In the genomic region with DNA sequence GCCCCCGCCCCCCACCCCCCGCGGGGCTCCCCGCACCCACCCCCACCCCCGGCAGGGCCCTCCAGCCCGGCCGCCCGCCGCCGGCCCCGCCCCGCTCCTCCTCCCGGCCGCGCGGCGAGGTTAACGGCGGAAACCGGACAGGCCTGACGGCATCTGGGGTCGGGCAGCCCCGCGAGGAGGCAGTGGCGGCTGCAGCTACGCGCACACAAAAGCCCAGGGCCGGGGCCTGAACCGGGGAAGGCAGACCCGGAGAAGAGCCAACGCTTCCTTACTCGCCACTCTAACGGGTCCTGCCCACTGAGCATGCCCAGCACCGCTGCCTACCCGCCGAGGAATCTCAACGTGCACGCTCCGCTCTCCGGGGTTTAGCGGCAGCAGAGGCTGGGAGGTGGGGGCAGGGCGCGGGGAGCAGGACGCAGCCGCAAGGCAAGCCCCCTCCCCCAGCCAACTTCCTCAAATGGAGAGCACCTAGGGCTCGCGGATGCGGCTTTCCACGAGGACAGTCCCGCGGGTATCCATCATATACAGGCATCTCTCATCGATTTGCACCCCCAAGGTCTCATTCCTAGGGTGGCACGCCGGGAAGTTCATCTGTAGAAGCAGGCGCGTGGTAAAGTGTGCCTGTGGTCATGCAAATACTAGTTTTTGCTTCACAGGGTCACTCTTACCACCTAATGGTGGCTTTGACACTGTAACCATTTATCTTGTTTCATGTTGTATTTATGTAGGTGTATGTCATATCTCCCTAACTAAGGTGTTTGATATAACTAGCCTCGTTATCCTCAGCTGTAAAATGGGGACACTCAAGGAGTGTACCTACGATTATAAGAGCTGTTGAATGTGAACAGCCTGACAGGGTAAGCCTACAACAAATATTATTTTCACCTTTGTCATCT, we compare ENCODE assay signal across 1 cellular context.
A peak's percentile ranks its signal among the peaks of the same experiment; 100 is the strongest.
TF ChIP-seq lines count a peak whose summit lies in the region.

A gene (minus strand): TSS at position 339 of the 896 bp plus-strand sequence. CDS start 761 bp downstream, outside the sequence.

TF ChIP-seq in HepG2, 621 proteins besides CTCF, POLR2A, EP300 and RAD21 (continued from another document and continues in another):
- TF ChIP-seq, protein P1, sequence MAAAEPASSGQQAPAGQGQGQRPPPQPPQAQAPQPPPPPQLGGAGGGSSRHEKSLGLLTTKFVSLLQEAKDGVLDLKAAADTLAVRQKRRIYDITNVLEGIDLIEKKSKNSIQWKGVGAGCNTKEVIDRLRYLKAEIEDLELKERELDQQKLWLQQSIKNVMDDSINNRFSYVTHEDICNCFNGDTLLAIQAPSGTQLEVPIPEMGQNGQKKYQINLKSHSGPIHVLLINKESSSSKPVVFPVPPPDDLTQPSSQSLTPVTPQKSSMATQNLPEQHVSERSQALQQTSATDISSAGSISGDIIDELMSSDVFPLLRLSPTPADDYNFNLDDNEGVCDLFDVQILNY (CRISPR knock-in tag; conservative IDR thresholded peaks at IDR 0.05), result peak; percentile 65; the same call in 1 of the 2 replicates
- TF ChIP-seq NFKB2 (CRISPR knock-in tag; IDR thresholded peaks at IDR 0.05; ENCODE audit: borderline replicate concordance) (peak; percentile 86), PITX1 (CRISPR knock-in tag; IDR thresholded peaks at IDR 0.05) (peak; percentile 95), PHF20 (CRISPR knock-in tag; IDR thresholded peaks at IDR 0.05) (peak; percentile 85), MEIS2 (CRISPR knock-in tag; IDR thresholded peaks at IDR 0.05) (peak; percentile 98), ZSCAN20 (CRISPR knock-in tag; IDR thresholded peaks at IDR 0.05; ENCODE audit: borderline replicate concordance) (peak; percentile 76; the same call in 1 of the 2 replicates), SSRP1 (CRISPR knock-in tag; IDR thresholded peaks at IDR 0.05) (peak; percentile 83), KMT2A (CRISPR knock-in tag; IDR thresholded peaks at IDR 0.05) (peak; percentile 93), ETV6 (CRISPR knock-in tag; conservative IDR thresholded peaks at IDR 0.05) (peak; percentile 80; the same call in 1 of the 2 replicates), DPF2 (CRISPR knock-in tag; IDR thresholded peaks at IDR 0.05; ENCODE audit: borderline replicate concordance, low read depth) (peak; percentile 53; the same call in 1 of the 2 replicates), ZNF10 (CRISPR knock-in tag; IDR thresholded peaks at IDR 0.05; ENCODE audit: borderline replicate concordance, low read depth) (no peak), SKI (IDR thresholded peaks at IDR 0.05; ENCODE audit: partially characterized antibody) (peak; percentile 82), ZNF282 (IDR thresholded peaks at IDR 0.05; ENCODE audit: partially characterized antibody) (no peak), JUND (CRISPR knock-in tag; IDR thresholded peaks at IDR 0.05) (0 out of 2 replicates have a peak, but pooled peaks have one; percentile 71), U2AF1 (optimal IDR thresholded peaks at IDR 0.05; ENCODE audit: low read depth, low read length) (no peak)
- TF ChIP-seq, protein P2, sequence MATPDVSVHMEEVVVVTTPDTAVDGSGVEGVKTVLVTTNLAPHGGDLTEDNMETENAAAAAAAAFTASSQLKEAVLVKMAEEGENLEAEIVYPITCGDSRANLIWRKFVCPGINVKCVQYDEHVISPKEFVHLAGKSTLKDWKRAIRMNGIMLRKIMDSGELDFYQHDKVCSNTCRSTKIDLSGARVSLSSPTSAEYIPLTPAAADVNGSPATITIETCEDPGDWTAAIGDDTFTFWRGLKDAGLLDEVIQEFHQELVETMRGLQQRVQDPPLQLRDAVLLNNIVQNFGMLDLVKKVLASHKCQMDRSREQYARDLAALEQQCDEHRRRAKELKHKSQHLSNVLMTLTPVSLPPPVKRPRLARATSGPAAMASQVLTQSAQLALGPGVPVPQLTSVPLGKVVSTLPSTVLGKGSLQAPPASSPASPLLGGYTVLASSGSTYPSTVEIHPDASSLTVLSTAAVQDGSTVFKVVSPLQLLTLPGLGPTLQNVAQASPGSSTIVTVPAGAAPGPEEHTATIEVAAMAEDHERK (CRISPR knock-in tag; IDR thresholded peaks at IDR 0.05; ENCODE audit: low read depth), result peak; percentile 61; the same call in 1 of the 2 replicates
- TF ChIP-seq, protein P3, sequence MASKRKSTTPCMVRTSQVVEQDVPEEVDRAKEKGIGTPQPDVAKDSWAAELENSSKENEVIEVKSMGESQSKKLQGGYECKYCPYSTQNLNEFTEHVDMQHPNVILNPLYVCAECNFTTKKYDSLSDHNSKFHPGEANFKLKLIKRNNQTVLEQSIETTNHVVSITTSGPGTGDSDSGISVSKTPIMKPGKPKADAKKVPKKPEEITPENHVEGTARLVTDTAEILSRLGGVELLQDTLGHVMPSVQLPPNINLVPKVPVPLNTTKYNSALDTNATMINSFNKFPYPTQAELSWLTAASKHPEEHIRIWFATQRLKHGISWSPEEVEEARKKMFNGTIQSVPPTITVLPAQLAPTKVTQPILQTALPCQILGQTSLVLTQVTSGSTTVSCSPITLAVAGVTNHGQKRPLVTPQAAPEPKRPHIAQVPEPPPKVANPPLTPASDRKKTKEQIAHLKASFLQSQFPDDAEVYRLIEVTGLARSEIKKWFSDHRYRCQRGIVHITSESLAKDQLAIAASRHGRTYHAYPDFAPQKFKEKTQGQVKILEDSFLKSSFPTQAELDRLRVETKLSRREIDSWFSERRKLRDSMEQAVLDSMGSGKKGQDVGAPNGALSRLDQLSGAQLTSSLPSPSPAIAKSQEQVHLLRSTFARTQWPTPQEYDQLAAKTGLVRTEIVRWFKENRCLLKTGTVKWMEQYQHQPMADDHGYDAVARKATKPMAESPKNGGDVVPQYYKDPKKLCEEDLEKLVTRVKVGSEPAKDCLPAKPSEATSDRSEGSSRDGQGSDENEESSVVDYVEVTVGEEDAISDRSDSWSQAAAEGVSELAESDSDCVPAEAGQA (IDR thresholded peaks at IDR 0.05; ENCODE audit: low read depth), result 0 out of 2 replicates have a peak, but pooled peaks have one; percentile 72
- TF ChIP-seq, protein P3 (CRISPR knock-in tag; IDR thresholded peaks at IDR 0.05; ENCODE audit: borderline replicate concordance), result peak; percentile 55; the same call in 1 of the 2 replicates
- TF ChIP-seq, protein P4, sequence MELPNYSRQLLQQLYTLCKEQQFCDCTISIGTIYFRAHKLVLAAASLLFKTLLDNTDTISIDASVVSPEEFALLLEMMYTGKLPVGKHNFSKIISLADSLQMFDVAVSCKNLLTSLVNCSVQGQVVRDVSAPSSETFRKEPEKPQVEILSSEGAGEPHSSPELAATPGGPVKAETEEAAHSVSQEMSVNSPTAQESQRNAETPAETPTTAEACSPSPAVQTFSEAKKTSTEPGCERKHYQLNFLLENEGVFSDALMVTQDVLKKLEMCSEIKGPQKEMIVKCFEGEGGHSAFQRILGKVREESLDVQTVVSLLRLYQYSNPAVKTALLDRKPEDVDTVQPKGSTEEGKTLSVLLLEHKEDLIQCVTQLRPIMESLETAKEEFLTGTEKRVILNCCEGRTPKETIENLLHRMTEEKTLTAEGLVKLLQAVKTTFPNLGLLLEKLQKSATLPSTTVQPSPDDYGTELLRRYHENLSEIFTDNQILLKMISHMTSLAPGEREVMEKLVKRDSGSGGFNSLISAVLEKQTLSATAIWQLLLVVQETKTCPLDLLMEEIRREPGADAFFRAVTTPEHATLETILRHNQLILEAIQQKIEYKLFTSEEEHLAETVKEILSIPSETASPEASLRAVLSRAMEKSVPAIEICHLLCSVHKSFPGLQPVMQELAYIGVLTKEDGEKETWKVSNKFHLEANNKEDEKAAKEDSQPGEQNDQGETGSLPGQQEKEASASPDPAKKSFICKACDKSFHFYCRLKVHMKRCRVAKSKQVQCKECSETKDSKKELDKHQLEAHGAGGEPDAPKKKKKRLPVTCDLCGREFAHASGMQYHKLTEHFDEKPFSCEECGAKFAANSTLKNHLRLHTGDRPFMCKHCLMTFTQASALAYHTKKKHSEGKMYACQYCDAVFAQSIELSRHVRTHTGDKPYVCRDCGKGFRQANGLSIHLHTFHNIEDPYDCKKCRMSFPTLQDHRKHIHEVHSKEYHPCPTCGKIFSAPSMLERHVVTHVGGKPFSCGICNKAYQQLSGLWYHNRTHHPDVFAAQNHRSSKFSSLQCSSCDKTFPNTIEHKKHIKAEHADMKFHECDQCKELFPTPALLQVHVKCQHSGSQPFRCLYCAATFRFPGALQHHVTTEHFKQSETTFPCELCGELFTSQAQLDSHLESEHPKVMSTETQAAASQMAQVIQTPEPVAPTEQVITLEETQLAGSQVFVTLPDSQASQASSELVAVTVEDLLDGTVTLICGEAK (IDR thresholded peaks at IDR 0.05), result no peak
- TF ChIP-seq, protein P4 (CRISPR knock-in tag; IDR thresholded peaks at IDR 0.05), result peak; percentile 79
- TF ChIP-seq, protein P5, sequence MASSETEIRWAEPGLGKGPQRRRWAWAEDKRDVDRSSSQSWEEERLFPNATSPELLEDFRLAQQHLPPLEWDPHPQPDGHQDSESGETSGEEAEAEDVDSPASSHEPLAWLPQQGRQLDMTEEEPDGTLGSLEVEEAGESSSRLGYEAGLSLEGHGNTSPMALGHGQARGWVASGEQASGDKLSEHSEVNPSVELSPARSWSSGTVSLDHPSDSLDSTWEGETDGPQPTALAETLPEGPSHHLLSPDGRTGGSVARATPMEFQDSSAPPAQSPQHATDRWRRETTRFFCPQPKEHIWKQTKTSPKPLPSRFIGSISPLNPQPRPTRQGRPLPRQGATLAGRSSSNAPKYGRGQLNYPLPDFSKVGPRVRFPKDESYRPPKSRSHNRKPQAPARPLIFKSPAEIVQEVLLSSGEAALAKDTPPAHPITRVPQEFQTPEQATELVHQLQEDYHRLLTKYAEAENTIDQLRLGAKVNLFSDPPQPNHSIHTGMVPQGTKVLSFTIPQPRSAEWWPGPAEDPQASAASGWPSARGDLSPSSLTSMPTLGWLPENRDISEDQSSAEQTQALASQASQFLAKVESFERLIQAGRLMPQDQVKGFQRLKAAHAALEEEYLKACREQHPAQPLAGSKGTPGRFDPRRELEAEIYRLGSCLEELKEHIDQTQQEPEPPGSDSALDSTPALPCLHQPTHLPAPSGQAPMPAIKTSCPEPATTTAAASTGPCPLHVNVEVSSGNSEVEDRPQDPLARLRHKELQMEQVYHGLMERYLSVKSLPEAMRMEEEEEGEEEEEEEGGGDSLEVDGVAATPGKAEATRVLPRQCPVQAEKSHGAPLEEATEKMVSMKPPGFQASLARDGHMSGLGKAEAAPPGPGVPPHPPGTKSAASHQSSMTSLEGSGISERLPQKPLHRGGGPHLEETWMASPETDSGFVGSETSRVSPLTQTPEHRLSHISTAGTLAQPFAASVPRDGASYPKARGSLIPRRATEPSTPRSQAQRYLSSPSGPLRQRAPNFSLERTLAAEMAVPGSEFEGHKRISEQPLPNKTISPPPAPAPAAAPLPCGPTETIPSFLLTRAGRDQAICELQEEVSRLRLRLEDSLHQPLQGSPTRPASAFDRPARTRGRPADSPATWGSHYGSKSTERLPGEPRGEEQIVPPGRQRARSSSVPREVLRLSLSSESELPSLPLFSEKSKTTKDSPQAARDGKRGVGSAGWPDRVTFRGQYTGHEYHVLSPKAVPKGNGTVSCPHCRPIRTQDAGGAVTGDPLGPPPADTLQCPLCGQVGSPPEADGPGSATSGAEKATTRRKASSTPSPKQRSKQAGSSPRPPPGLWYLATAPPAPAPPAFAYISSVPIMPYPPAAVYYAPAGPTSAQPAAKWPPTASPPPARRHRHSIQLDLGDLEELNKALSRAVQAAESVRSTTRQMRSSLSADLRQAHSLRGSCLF (CRISPR knock-in tag; IDR thresholded peaks at IDR 0.05; ENCODE audit: borderline replicate concordance), result no peak
- TF ChIP-seq, protein P6, sequence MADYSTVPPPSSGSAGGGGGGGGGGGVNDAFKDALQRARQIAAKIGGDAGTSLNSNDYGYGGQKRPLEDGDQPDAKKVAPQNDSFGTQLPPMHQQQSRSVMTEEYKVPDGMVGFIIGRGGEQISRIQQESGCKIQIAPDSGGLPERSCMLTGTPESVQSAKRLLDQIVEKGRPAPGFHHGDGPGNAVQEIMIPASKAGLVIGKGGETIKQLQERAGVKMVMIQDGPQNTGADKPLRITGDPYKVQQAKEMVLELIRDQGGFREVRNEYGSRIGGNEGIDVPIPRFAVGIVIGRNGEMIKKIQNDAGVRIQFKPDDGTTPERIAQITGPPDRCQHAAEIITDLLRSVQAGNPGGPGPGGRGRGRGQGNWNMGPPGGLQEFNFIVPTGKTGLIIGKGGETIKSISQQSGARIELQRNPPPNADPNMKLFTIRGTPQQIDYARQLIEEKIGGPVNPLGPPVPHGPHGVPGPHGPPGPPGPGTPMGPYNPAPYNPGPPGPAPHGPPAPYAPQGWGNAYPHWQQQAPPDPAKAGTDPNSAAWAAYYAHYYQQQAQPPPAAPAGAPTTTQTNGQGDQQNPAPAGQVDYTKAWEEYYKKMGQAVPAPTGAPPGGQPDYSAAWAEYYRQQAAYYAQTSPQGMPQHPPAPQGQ (CRISPR knock-in tag; IDR thresholded peaks at IDR 0.05; ENCODE audit: borderline replicate concordance), result 0 out of 2 replicates have a peak, but pooled peaks have one; percentile 47
